17 cellular contexts compared by ENCODE assay signal in the genomic region with DNA sequence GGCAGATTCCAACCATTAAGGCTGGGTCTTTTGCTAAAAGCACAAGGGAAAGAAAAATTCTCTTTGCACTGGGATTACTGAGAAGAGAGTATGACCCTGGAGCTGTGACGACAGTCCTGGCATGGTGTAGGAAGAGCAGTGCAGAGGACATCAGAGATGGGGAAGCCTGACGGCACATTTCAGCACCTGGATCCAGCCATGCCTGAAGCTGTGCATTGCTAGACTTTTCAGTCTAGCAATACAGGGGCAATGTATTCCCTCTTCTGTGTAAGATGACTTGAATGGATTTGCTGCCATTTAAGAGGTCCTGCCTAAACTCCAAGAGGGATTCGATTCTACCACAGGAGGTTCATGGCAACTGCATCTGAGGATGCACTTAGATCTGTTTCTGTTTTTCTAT. TPM values are rescaled to one million over a fixed set of nuclear protein-coding genes. Genes with fewer than 3 reads are reported as not detected.
DNase-seq lines count a peak whose midpoint lies in the region; ATAC-seq and TF ChIP-seq lines count a peak whose summit lies in the region.
"Had no signal": no experiment of that assay in that cellular context is flagged by ENCODE, and none has a peak within 500 bp of the region (broad histone marks: within the 10 kb centered on the region; RNA-seq: fewer than 3 reads in every experiment).

No MANE protein-coding gene starts in this region.

- dilution Hi-C loops in mammary epithelial cell (cut with HindIII; ENCODE audit: low sequenced_read_pairs): no loop called here

- H3K27ac ChIP-seq in breast epithelium (peak overlapping the region; percentile 54 to 81), mammary epithelial cell (ENCODE audit: insufficient read depth, low read depth, low read length) (no peak overlapping the region), upper lobe of left lung (no peak overlapping the region)
- H3K27ac ChIP-seq: 22Rv1, Peyer's patch had no signal

- H3K4me1 ChIP-seq in breast epithelium: no peaks in the 10 kb centered on the region
- H3K4me1 ChIP-seq in mammary epithelial cell (ENCODE audit: insufficient read depth, low read length): peaks cover 7% of the 10 kb centered on the region
- H3K4me1 ChIP-seq in upper lobe of left lung: no peaks in the 10 kb centered on the region
- H3K4me1 ChIP-seq: Peyer's patch had no signal

- CTCF ChIA-PET in mammary epithelial cell (lab: Charles Lee; ENCODE audit: low non-redundant PET): no interaction called here
- CTCF ChIA-PET in WTC11 (lab: Charles Lee): interaction anchor here (1.2 to 3.4 kb wide), 6 partner anchors 10 to 291 kb away, joined by 3 to 17 read pairs (median 4); no protein-coding TSS in a partner anchor

- H3K36me3 ChIP-seq in breast epithelium (peaks cover 3% of the 10 kb centered on the region), mammary epithelial cell (ENCODE audit: insufficient read depth, low read length) (peaks cover 4% of the 10 kb centered on the region), upper lobe of left lung (peaks cover 12 to 94% (median 79%) of the 10 kb centered on the region in 4 donors)

- H3K9ac ChIP-seq in mammary epithelial cell (ENCODE audit: insufficient read depth, low read length): no peak overlapping the region

- TF ChIP-seq EP300 in upper lobe of left lung (IDR thresholded peaks at IDR 0.05): no peak

- no TSS peak for BruUV-seq in mammary epithelial cell (replicated peaks; lab: Mats Ljungman, UMichigan)

- H3K27me3 Mint-ChIP-seq in WTC11 (ENCODE audit: low read depth) (no peaks in the 10 kb centered on the region), nephron (ENCODE audit: low read depth) (no peaks in the 10 kb centered on the region), type B pancreatic cell (no peaks in the 10 kb centered on the region)
- H3K27me3 Mint-ChIP-seq: IgD-negative memory B cell had no signal

- TF ChIP-seq POLR2A in breast epithelium (IDR thresholded peaks at IDR 0.05) (no peak), upper lobe of left lung (IDR thresholded peaks at IDR 0.05) (no peak)

- H3K36me3 Mint-ChIP-seq in WTC11 (peaks cover 28% of the 10 kb centered on the region), nephron (ENCODE audit: low read depth) (peaks cover 27% of the 10 kb centered on the region), type B pancreatic cell (peaks cover 6% of the 10 kb centered on the region)

- 93% methylated on average over 3 of the region's 3 CpGs for whole genome bisulfite sequencing in mammary epithelial cell (ENCODE audit: low coverage, missing lambda C conversion rate)
- 93 to 97% methylated on average over 3 of the region's 3 CpGs for WGBS in upper lobe of left lung, 2 donors

- in situ Hi-C loops in mammary epithelial cell (cut with MboI; ENCODE audit: low sequenced_read_pairs in 2 of 2): no loop called here

- H3K4me1 Mint-ChIP-seq in WTC11: peaks cover 2% of the 10 kb centered on the region; the same call in 1 of the 2 replicates
- H3K4me1 Mint-ChIP-seq in nephron: peaks cover 10% of the 10 kb centered on the region
- H3K4me1 Mint-ChIP-seq in type B pancreatic cell (ENCODE audit: unreplicated experiment): peaks cover 4% of the 10 kb centered on the region

- TF ChIP-seq CTCF in breast epithelium (IDR thresholded peaks at IDR 0.05) (no peak), mammary epithelial cell (conservative IDR thresholded peaks at IDR 0.05 in 1 of 2, IDR thresholded peaks at IDR 0.05 in 1 of 2; ENCODE audit: extremely low read depth in 1 of 2, insufficient read depth in 1 of 2, low read depth in 1 of 2, low read length in 2 of 2) (no peak), WTC11 (IDR thresholded peaks at IDR 0.05) (no peak), nephron (IDR thresholded peaks at IDR 0.05; ENCODE audit: unreplicated experiment in 3 of 3) (no peak), type B pancreatic cell (conservative IDR thresholded peaks at IDR 0.05) (no peak), upper lobe of left lung (IDR thresholded peaks at IDR 0.05) (no peak)

- H2AFZ ChIP-seq in mammary epithelial cell (ENCODE audit: low read depth, low read length): no peak overlapping the region

- H3K9me3 Mint-ChIP-seq in WTC11 (no peaks in the 10 kb centered on the region), nephron (no peaks in the 10 kb centered on the region), type B pancreatic cell (no peaks in the 10 kb centered on the region)
- H3K9me3 Mint-ChIP-seq: CD14-positive monocyte, HFFc6, IgD-negative memory B cell had no signal

- H3K4me3 Mint-ChIP-seq in WTC11: no peak overlapping the region
- no peak overlapping the region for H3K4me3 Mint-ChIP-seq in nephron
- H3K4me3 Mint-ChIP-seq in type B pancreatic cell: no peak overlapping the region
- H3K4me3 Mint-ChIP-seq: CD14-positive monocyte, HFFc6, IgD-negative memory B cell had no signal

- H3K27me3 ChIP-seq in breast epithelium (no peaks in the 10 kb centered on the region), mammary epithelial cell (ENCODE audit: insufficient read depth, low read length) (no peaks in the 10 kb centered on the region), upper lobe of left lung (no peaks in the 10 kb centered on the region)
- H3K27me3 ChIP-seq: Peyer's patch had no signal

- H3K79me2 ChIP-seq in mammary epithelial cell (ENCODE audit: insufficient read depth, low read length): no peaks in the 10 kb centered on the region

- intact Hi-C loops in breast epithelium (cut with DNase I; ENCODE audit: low total_unique reads) (no loop called here), mammary epithelial cell (cut with micrococcal nuclease) (no loop called here)

- H3K9me3 ChIP-seq in breast epithelium (no peaks in the 10 kb centered on the region), mammary epithelial cell (replicated peaks; ENCODE audit: insufficient read depth, low read length) (no peaks in the 10 kb centered on the region), upper lobe of left lung (no peaks in the 10 kb centered on the region)
- H3K9me3 ChIP-seq: Peyer's patch had no signal

- no peaks in the 10 kb centered on the region for H4K20me1 ChIP-seq in mammary epithelial cell (ENCODE audit: insufficient read depth, low read length)

- H3K4me2 ChIP-seq in mammary epithelial cell (ENCODE audit: insufficient read depth, low read depth, low read length): no peak overlapping the region

- H3K27ac Mint-ChIP-seq in WTC11 (peak overlapping the region; percentile 70), nephron (peak overlapping the region; percentile 81 to 92 (median 83)), type B pancreatic cell (peak overlapping the region; percentile 51)
- H3K27ac Mint-ChIP-seq: CD14-positive monocyte, HFFc6 had no signal

- ATAC-seq in WTC11: no peak
- no peak for ATAC-seq in upper lobe of left lung (ENCODE audit: low FRiP score in 2 of 2)

- POLR2A ChIA-PET in WTC11 (lab: Charles Lee): no interaction called here

- no peak overlapping the region for H3K4me3 ChIP-seq in breast epithelium
- no peak overlapping the region for H3K4me3 ChIP-seq in mammary epithelial cell (replicated peaks in 1 of 3; ENCODE audit: insufficient read depth in 1 of 3, low read depth in 2 of 3, low read length in 3 of 3)
- no peak overlapping the region for H3K4me3 ChIP-seq in upper lobe of left lung
- H3K4me3 ChIP-seq: Peyer's patch had no signal

- DNase-seq in breast epithelium (ENCODE audit: low spot score in 2 of 2): no peak
- no peak for DNase-seq in mammary epithelial cell
- no peak for DNase-seq in WTC11 (ENCODE audit: low spot score)
- DNase-seq in type B pancreatic cell (ENCODE audit: extremely low spot score, unreplicated experiment): no peak
- no peak for DNase-seq in KG1 (lab: John Stamatoyannopoulos, UW)
- DNase-seq in upper lobe of left lung: no peak
- no peak for DNase-seq in NCI-H446 (lab: John Stamatoyannopoulos, UW)
- DNase-seq: Kasumi-1, MM.1S, NCI-H146, NCI-H2171 had no signal

TF ChIP-seq in WTC11, 78 proteins besides CTCF, POLR2A, EP300 and RAD21:
- no peak for TF ChIP-seq CREB1 (CRISPR knock-in tag; IDR thresholded peaks at IDR 0.05)
- no peak for TF ChIP-seq GRHL2 (CRISPR knock-in tag; IDR thresholded peaks at IDR 0.05; ENCODE audit: insufficient replicate concordance, severe bottlenecking)
- no peak for TF ChIP-seq ATF3 (CRISPR knock-in tag; conservative IDR thresholded peaks at IDR 0.05)
- no peak for TF ChIP-seq MXD4 (CRISPR knock-in tag; IDR thresholded peaks at IDR 0.05; ENCODE audit: borderline replicate concordance)
- TF ChIP-seq ZBTB43 (CRISPR knock-in tag; IDR thresholded peaks at IDR 0.05): no peak

RNA-seq across cellular contexts. Expression of gene MRNIP, which starts 12.3 kb away (rescaled TPM):
- total RNA-seq in breast epithelium: 10 to 100 TPM; 32.3 to 67.2 (median 48.8) TPM
- total RNA-seq in mammary epithelial cell: 10 to 100 TPM in 1 of 2 donors, 1 to 10 TPM in 1; 9.5 to 20.4 TPM
- 11.6 TPM for polyA plus RNA-seq in mammary epithelial cell
- polyA minus RNA-seq in mammary epithelial cell: 7.5 TPM
- 35.2 to 42.0 TPM (median 36.7 TPM) in 3 replicates for total RNA-seq in WTC11 (2021)
- total RNA-seq in type B pancreatic cell (ENCODE audit: low replicate concordance): 31.1 and 47.6 TPM in 2 replicates
- 100 to 1,000 TPM in 1 of 6 donors, 10 to 100 TPM in 5; 20.7 to 142 (median 33.2) TPM for total RNA-seq in upper lobe of left lung

RNA-seq across cellular contexts. Expression of gene TBC1D9B, which starts 36.7 kb away (rescaled TPM):
- total RNA-seq in breast epithelium (100 to 1,000 TPM in 2 of 3 donors, 10 to 100 TPM in 1; 73.5 to 143 (median 105) TPM), mammary epithelial cell (100 to 1,000 TPM in 1 of 2 donors, 10 to 100 TPM in 1; 71.0 to 112 TPM), WTC11 (2021) (64.9 to 70.9 TPM (median 69.0 TPM) in 3 replicates), type B pancreatic cell (ENCODE audit: low replicate concordance) (105 and 114 TPM in 2 replicates), upper lobe of left lung (100 to 1,000 TPM in 4 of 6 donors, 10 to 100 TPM in 2; 66.4 to 228 (median 110) TPM)
- 71.5 TPM for polyA plus RNA-seq in mammary epithelial cell
- polyA minus RNA-seq in mammary epithelial cell: 137 TPM

RNA-seq across cellular contexts. Expression of gene SQSTM1, which starts 50.2 kb away (rescaled TPM):
- 100 to 1,000 TPM; 407 to 695 (median 462) TPM for total RNA-seq in breast epithelium
- 100 to 1,000 TPM; 230 to 379 TPM for total RNA-seq in mammary epithelial cell
- polyA plus RNA-seq in mammary epithelial cell: 84.0 TPM
- polyA minus RNA-seq in mammary epithelial cell: 66.6 TPM
- 78.5 to 95.2 TPM (median 86.5 TPM) in 3 replicates for total RNA-seq in WTC11 (2021)
- total RNA-seq in type B pancreatic cell (ENCODE audit: low replicate concordance): 133 and 191 TPM in 2 replicates
- 100 to 1,000 TPM; 390 to 666 (median 574) TPM for total RNA-seq in upper lobe of left lung

Comparison
In these comparisons a context has a peak if more than half of its experiments do, and no peak if none do; other contexts are left out.
1. H3K27ac ChIP-seq: peak in breast epithelium (2 of 2); none in mammary epithelial cell (single experiment) and upper lobe of left lung (0 of 4).
2. Peak in every context shown above with its lines, with median percentiles within 50 percentile points of each other: H3K27ac Mint-ChIP-seq.